ENCODE assay signal across 8 cellular contexts in the genomic region with DNA sequence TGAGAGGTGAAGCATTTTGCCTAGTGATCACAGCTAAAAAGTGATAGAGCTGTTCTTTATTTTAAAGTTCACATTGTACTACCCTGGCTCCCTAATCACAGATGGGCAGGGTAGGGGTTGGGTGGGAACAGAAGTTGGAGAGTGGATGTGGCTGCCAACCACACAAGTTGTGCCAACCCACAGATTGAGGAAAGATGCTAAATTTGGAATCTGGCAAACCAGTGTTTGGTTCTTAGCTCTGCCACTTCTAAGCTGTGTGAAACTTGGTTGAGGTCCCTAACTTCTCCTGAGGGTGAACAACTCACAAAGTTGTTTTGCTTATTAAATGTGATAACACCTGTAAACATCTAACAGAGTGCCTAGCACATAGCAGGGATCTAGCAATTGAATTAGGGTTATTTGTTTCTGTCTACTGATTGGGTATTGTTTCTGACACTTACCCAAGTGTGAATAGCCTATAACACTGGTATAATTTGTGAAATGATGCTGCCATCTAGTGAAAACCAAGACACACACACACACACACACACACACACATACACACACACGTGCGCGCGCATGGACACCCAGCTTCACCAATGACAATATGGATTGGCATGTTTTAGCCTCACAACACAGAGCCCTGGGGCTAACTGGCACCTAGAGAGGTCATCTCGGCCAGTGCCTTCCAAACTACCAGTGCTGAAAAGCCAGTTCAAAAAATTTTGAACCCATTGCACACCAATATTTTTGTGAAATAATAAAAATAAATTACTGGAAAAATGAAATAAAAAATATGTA. TPM values are rescaled to one million over a fixed set of nuclear protein-coding genes. Genes with fewer than 3 reads are reported as not detected.
DNase-seq lines count a peak whose midpoint lies in the region; ATAC-seq and TF ChIP-seq lines count a peak whose summit lies in the region.

No MANE protein-coding gene starts in this region.

- H3K9me3 ChIP-seq in prostate gland, result no peaks in the 10 kb centered on the region

- H3K27ac Mint-ChIP-seq in natural killer cell, result no peak overlapping the region
- no peak overlapping the region for H3K27ac Mint-ChIP-seq in mesothelial cell of epicardium

- H3K4me1 ChIP-seq in prostate gland (replicated peaks), result no peaks in the 10 kb centered on the region

- DNase-seq in ACHN, result peak; percentile 52
- peak; percentile 31 to 60 for DNase-seq in NCI-H524 (lab: John Stamatoyannopoulos, UW)
- DNase-seq in brain microvascular endothelial cell, result peak; percentile 14
- peak; percentile 31 for DNase-seq in natural killer cell
- DNase-seq in prostate gland (ENCODE audit: low spot score), result no peak
- no peak for DNase-seq in mesothelial cell of epicardium (ENCODE audit: low spot score in 2 of 2, unreplicated experiment in 2 of 2)

- intact Hi-C loops in natural killer cell (cut with micrococcal nuclease), result no loop called here
- intact Hi-C loops in prostate gland (cut with DNase I), result no loop called here

- no peaks in the 10 kb centered on the region for H3K9me3 Mint-ChIP-seq in natural killer cell
- no peaks in the 10 kb centered on the region for H3K9me3 Mint-ChIP-seq in mesothelial cell of epicardium

- TF ChIP-seq CTCF in brain microvascular endothelial cell (IDR thresholded peaks at IDR 0.05; ENCODE audit: low read depth, low read length, missing control alignments) (no peak), natural killer cell (IDR thresholded peaks at IDR 0.05) (no peak), prostate gland (IDR thresholded peaks at IDR 0.05) (peak in 1 of 4 experiments; percentile 26), mesothelial cell of epicardium (IDR thresholded peaks at IDR 0.05; ENCODE audit: unreplicated experiment) (no peak)

- no peaks in the 10 kb centered on the region for H3K27me3 ChIP-seq in brain microvascular endothelial cell (replicated peaks)
- H3K27me3 ChIP-seq in prostate gland (replicated peaks; ENCODE audit: insufficient read depth), result no peaks in the 10 kb centered on the region

- H3K27ac ChIP-seq in brain microvascular endothelial cell, result no peak overlapping the region
- no peak overlapping the region for H3K27ac ChIP-seq in prostate gland

- H3K36me3 Mint-ChIP-seq in natural killer cell (no peaks in the 10 kb centered on the region), mesothelial cell of epicardium (no peaks in the 10 kb centered on the region)

- 54% methylated on average over 5 of the region's 5 CpGs for WGBS in prostate gland

- TF ChIP-seq POLR2A in prostate gland (IDR thresholded peaks at IDR 0.05), result no peak

- no peak overlapping the region for H3K4me3 Mint-ChIP-seq in natural killer cell
- no peak overlapping the region for H3K4me3 Mint-ChIP-seq in mesothelial cell of epicardium

- H3K4me3 ChIP-seq in brain microvascular endothelial cell (ENCODE audit: low read depth, low read length) (no peak overlapping the region), prostate gland (no peak overlapping the region)

- H3K27me3 Mint-ChIP-seq in natural killer cell (ENCODE audit: low read depth in 2 of 2), result peaks cover 8 to 10% of the 10 kb centered on the region in 2 donors
- no peaks in the 10 kb centered on the region for H3K27me3 Mint-ChIP-seq in mesothelial cell of epicardium (ENCODE audit: low read depth)

- H3K36me3 ChIP-seq in brain microvascular endothelial cell (replicated peaks) (no peaks in the 10 kb centered on the region), prostate gland (no peaks in the 10 kb centered on the region)

- ATAC-seq in GM18861 (IDR thresholded peaks at IDR 0.05; ENCODE audit: unreplicated experiment) (peak; percentile 67), natural killer cell (peak; percentile 65 to 87 (median 84)), HG02973 (IDR thresholded peaks at IDR 0.05; ENCODE audit: unreplicated experiment) (no peak)

- in situ Hi-C loops in ACHN (cut with HindIII; ENCODE audit: low pct_ligation_motif_present, low pct_unique_long_range_greater_than_20kb, low sequenced_read_pairs), result no loop called here
- in situ Hi-C loops in brain microvascular endothelial cell (cut with HindIII; ENCODE audit: low pct_ligation_motif_present, low sequenced_read_pairs), result no loop called here

- H3K4me1 Mint-ChIP-seq in natural killer cell, result peaks cover 5 to 6% of the 10 kb centered on the region in 2 donors
- no peaks in the 10 kb centered on the region for H3K4me1 Mint-ChIP-seq in mesothelial cell of epicardium

RNA-seq across cellular contexts. Expression of a gene that starts 25.3 kb away (rescaled TPM):
- total RNA-seq in natural killer cell (not detected), prostate gland (under 1 TPM in 1 of 2 donors, not detected in 1; 0.68 TPM), mesothelial cell of epicardium (not detected in 3 replicates)

Comparison
In these comparisons a context has a peak if more than half of its experiments do, and no peak if none do; other contexts are left out.
1. DNase-seq: peak in ACHN (single experiment), NCI-H524 (2 of 2), brain microvascular endothelial cell (single experiment) and natural killer cell (single experiment); none in prostate gland (single experiment) and mesothelial cell of epicardium (0 of 2).